21 cellular contexts compared by ENCODE assay signal in the genomic region with DNA sequence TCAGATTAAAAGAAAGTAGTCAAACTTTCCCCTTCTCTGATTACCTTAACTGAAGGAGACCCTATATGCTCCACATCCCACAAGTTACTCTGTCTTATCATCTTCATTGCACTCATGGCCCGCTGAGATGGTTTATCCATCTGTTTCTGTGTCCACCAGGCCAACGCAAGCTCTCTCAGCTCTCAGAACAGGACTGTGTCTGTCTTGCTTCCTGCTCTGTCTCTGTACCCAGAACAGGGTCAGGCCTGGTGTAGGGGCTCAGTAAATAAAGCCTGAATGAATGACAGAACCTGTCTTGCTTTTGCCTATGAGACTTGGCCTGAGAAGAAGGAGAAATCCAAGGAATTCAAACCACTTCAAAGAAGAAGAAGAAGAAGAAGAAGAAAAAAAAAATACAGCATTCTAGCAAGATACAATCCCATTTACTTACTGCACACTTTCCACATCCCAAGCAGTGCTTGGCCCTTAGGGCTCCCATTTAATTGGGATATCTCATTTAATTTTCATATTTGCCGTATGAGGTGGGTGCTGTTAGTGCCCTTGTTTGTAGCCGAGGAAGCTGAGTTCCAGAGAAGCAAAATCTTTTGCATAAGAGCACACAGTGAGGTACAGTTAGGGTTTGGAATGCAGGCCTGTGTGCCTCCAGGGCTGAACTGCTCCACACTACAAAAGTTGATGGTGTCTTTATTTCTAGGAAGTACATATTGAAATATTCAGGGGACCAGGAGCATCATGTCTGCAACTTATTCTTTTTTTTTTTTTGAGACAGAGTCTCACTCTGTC. TPM values are rescaled to one million over a fixed set of nuclear protein-coding genes. Genes with fewer than 3 reads are reported as not detected.
DNase-seq lines count a peak whose midpoint lies in the region; ATAC-seq and TF ChIP-seq lines count a peak whose summit lies in the region.
"Had no signal": no experiment of that assay in that cellular context is flagged by ENCODE, and none has a peak within 500 bp of the region (broad histone marks: within the 10 kb centered on the region; RNA-seq: fewer than 3 reads in every experiment).

No MANE protein-coding gene starts in this region.

- peaks cover 23% of the 10 kb centered on the region for H3K4me1 ChIP-seq in adipocyte (ENCODE audit: control insufficient read depth, insufficient read depth, low read length)
- peaks cover 3% of the 10 kb centered on the region for H3K4me1 ChIP-seq in smooth muscle cell (ENCODE audit: low read depth)
- H3K4me1 ChIP-seq: BLaER1 had no signal

- no peak for DNase-seq in left ventricle myocardium superior
- DNase-seq in Right ventricle myocardium superior, result no peak
- peak; percentile 58 for DNase-seq in adipocyte (ENCODE audit: low read depth)
- DNase-seq in mesothelial cell of epicardium (ENCODE audit: low spot score in 2 of 2, unreplicated experiment in 2 of 2), result no peak
- no peak for DNase-seq in smooth muscle cell (lab: John Stamatoyannopoulos, UW; ENCODE audit: unreplicated experiment)
- DNase-seq in NCI-H2029 (lab: John Stamatoyannopoulos, UW), result no peak
- no peak for DNase-seq in occipital lobe (lab: John Stamatoyannopoulos, UW)
- DNase-seq in GOT3 (lab: John Stamatoyannopoulos, UW), result no peak
- DNase-seq: CD4-positive, CD25-positive, alpha-beta regulatory T cell; H7; KBM-7; MV-4-11; NCI-H1105; NCI-H146; NCI-H1930; NCI-H2227 treated with DMSO at 0.1 percent for 48 hours; NCI-H526 treated with DMSO at 0.1 percent for 48 hours; SHP77 treated with DMSO at 0.1 percent for 48 hours; SK-N-SH had no signal

- no peak overlapping the region for H3K4me3 ChIP-seq in adipocyte (ENCODE audit: low read length)
- no peak overlapping the region for H3K4me3 ChIP-seq in smooth muscle cell
- H3K4me3 ChIP-seq: BLaER1 had no signal

- no peaks in the 10 kb centered on the region for H3K36me3 ChIP-seq in adipocyte (ENCODE audit: control insufficient read depth, insufficient read depth, low read length, severe bottlenecking)
- no peaks in the 10 kb centered on the region for H3K36me3 ChIP-seq in smooth muscle cell (ENCODE audit: low read depth)
- H3K36me3 ChIP-seq: BLaER1 had no signal

- H3K9me3 Mint-ChIP-seq in mesothelial cell of epicardium, result peaks cover 5% of the 10 kb centered on the region
- H3K9me3 Mint-ChIP-seq: CD4-positive, CD25-positive, alpha-beta regulatory T cell had no signal

- no peaks in the 10 kb centered on the region for H4K20me1 ChIP-seq in smooth muscle cell (ENCODE audit: low read depth)
- H4K20me1 ChIP-seq: BLaER1 had no signal

- peak overlapping the region; percentile 75 for H2AFZ ChIP-seq in smooth muscle cell (ENCODE audit: low read depth)

- peaks cover 8% of the 10 kb centered on the region for H3K36me3 Mint-ChIP-seq in mesothelial cell of epicardium
- H3K36me3 Mint-ChIP-seq: CD4-positive, CD25-positive, alpha-beta regulatory T cell had no signal

- TF ChIP-seq CTCF in mesothelial cell of epicardium (IDR thresholded peaks at IDR 0.05; ENCODE audit: unreplicated experiment) (no peak), smooth muscle cell (IDR thresholded peaks at IDR 0.05; ENCODE audit: borderline replicate concordance, insufficient read depth, poor library complexity, severe bottlenecking) (no peak)

- peaks cover 11% of the 10 kb centered on the region for H3F3A ChIP-seq in smooth muscle cell (ENCODE audit: low read depth)

- H3K9ac ChIP-seq in adipocyte (ENCODE audit: low read length) (no peak overlapping the region), smooth muscle cell (ENCODE audit: low read depth) (no peak overlapping the region)
- H3K9ac ChIP-seq: BLaER1, SK-N-SH had no signal

- H3K9me3 ChIP-seq in adipocyte (ENCODE audit: control insufficient read depth, low read length), result no peaks in the 10 kb centered on the region
- H3K9me3 ChIP-seq in smooth muscle cell (replicated peaks; ENCODE audit: low read depth), result no peaks in the 10 kb centered on the region
- H3K9me3 ChIP-seq: BLaER1, SK-N-SH had no signal

- peak overlapping the region; percentile 20 for H3K4me2 ChIP-seq in smooth muscle cell
- H3K4me2 ChIP-seq: BLaER1, SK-N-SH had no signal

- H3K27me3 Mint-ChIP-seq in mesothelial cell of epicardium (ENCODE audit: low read depth), result no peaks in the 10 kb centered on the region

- peak overlapping the region; percentile 53 for H3K27ac ChIP-seq in smooth muscle cell (ENCODE audit: low read depth)
- H3K27ac ChIP-seq: BLaER1, RWPE1 had no signal

- WGBS in smooth muscle cell (ENCODE audit: low lambda C conversion rate), result 30% methylated on average over 4 of the region's 4 CpGs

- peak overlapping the region; percentile 91 for H3K27ac Mint-ChIP-seq in mesothelial cell of epicardium
- H3K27ac Mint-ChIP-seq: CD4-positive, CD25-positive, alpha-beta regulatory T cell had no signal

- intact Hi-C loops in left ventricle myocardium superior (cut with micrococcal nuclease) (no loop called here), Right ventricle myocardium superior (cut with DNase I) (no loop called here)

- H3K27me3 ChIP-seq in adipocyte (replicated peaks; ENCODE audit: control insufficient read depth, insufficient read depth, low read length) (no peaks in the 10 kb centered on the region), smooth muscle cell (ENCODE audit: low read depth) (no peaks in the 10 kb centered on the region)
- H3K27me3 ChIP-seq: BLaER1 had no signal

- ATAC-seq in left ventricle myocardium superior, result peak; percentile 48
- ATAC-seq in Right ventricle myocardium superior (ENCODE audit: poor library complexity), result no peak

- peaks cover 33% of the 10 kb centered on the region for H3K4me1 Mint-ChIP-seq in mesothelial cell of epicardium
- H3K4me1 Mint-ChIP-seq: CD4-positive, CD25-positive, alpha-beta regulatory T cell had no signal

- H3K79me2 ChIP-seq in smooth muscle cell (ENCODE audit: low read depth), result no peaks in the 10 kb centered on the region

- no peak overlapping the region for H3K4me3 Mint-ChIP-seq in mesothelial cell of epicardium
- H3K4me3 Mint-ChIP-seq: CD4-positive, CD25-positive, alpha-beta regulatory T cell had no signal

RNA-seq across cellular contexts. Expression of a gene that starts 15.7 kb away (rescaled TPM):
- 256 TPM for total RNA-seq in left ventricle myocardium superior
- 266 TPM for total RNA-seq in Right ventricle myocardium superior
- total RNA-seq in mesothelial cell of epicardium, result 65.9 to 68.2 TPM (median 67.2 TPM) in 3 replicates
- total RNA-seq in smooth muscle cell, result 3,114 and 3,210 TPM in 2 replicates
- polyA plus RNA-seq in smooth muscle cell, result 3,050 and 3,942 TPM in 2 replicates
- 11.5 TPM for total RNA-seq in occipital lobe
- polyA plus RNA-seq: CD4-positive, CD25-positive, alpha-beta regulatory T cell had no signal

Comparison
In these comparisons a context has a peak if more than half of its experiments do, and no peak if none do; other contexts are left out.
1. RNA of a gene that starts 15.7 kb away (total RNA-seq): 3,114 to 3,210 TPM in smooth muscle cell; 266 TPM in Right ventricle myocardium superior (single experiment), 256 TPM in left ventricle myocardium superior (single experiment), 65.9 to 68.2 TPM in mesothelial cell of epicardium and 11.5 TPM in occipital lobe (single experiment); every median in the first group is over 10 times any median in the second.